13 cellular contexts compared by ENCODE assay signal in genomic region chr4:75099321-75099720, GRCh38.
DNase-seq lines count a peak whose midpoint lies in the region; ATAC-seq and TF ChIP-seq lines count a peak whose summit lies in the region.
"Had no signal": no experiment of that assay in that cellular context is flagged by ENCODE, and none has a peak within 500 bp of the region (broad histone marks: within the 10 kb centered on the region; RNA-seq: fewer than 3 reads in every experiment).

No MANE protein-coding gene starts in this region.

- no peak overlapping the region for H3K27ac Mint-ChIP-seq in glutamatergic neuron (ENCODE audit: unreplicated experiment)
- no peak overlapping the region for H3K27ac Mint-ChIP-seq in activated CD4-positive, alpha-beta T cell treated with anti-CD3 and anti-CD28 coated beads, Interleukin-2, amount 10 ng/mL, durations not matched to agents 7 days and 5 days
- no peak overlapping the region for H3K27ac Mint-ChIP-seq in stimulated activated naive CD8-positive, alpha-beta T cell treated with anti-CD3 and anti-CD28 coated beads, Interleukin-15, amount 100 ng/mL, for 72 hours
- H3K27ac Mint-ChIP-seq: activated naive CD4-positive, alpha-beta T cell treated with anti-CD3 and anti-CD28 coated beads for 36 hours; CD14-positive monocyte; natural killer cell had no signal

- DNase-seq in RPMI8226 (peak; percentile 81), glutamatergic neuron (no peak), mesenteric fat pad (ENCODE audit: low spot score) (no peak)
- DNase-seq in activated CD4-positive, alpha-beta T cell treated with anti-CD3 and anti-CD28 coated beads, Interleukin-2, amount 10 ng/mL, durations not matched to agents 7 days and 5 days = no peak
- no peak for DNase-seq in stimulated activated naive CD8-positive, alpha-beta T cell treated with anti-CD3 and anti-CD28 coated beads, Interleukin-15, amount 100 ng/mL, for 72 hours
- DNase-seq: activated naive CD4-positive, alpha-beta T cell treated with anti-CD3 and anti-CD28 coated beads for 36 hours; natural killer cell; WERI-Rb-1 had no signal

- no peak overlapping the region for H3K4me3 Mint-ChIP-seq in glutamatergic neuron (ENCODE audit: unreplicated experiment)
- H3K4me3 Mint-ChIP-seq in activated CD4-positive, alpha-beta T cell treated with anti-CD3 and anti-CD28 coated beads, Interleukin-2, amount 10 ng/mL, durations not matched to agents 7 days and 5 days = no peak overlapping the region
- H3K4me3 Mint-ChIP-seq in stimulated activated naive CD8-positive, alpha-beta T cell treated with anti-CD3 and anti-CD28 coated beads, Interleukin-15, amount 100 ng/mL, for 72 hours = no peak overlapping the region
- H3K4me3 Mint-ChIP-seq: activated naive CD4-positive, alpha-beta T cell treated with anti-CD3 and anti-CD28 coated beads for 36 hours; CD14-positive monocyte; natural killer cell had no signal

- no peaks in the 10 kb centered on the region for H3K4me1 Mint-ChIP-seq in glutamatergic neuron (ENCODE audit: low read depth, unreplicated experiment)
- H3K4me1 Mint-ChIP-seq in activated CD4-positive, alpha-beta T cell treated with anti-CD3 and anti-CD28 coated beads, Interleukin-2, amount 10 ng/mL, durations not matched to agents 7 days and 5 days = no peaks in the 10 kb centered on the region
- H3K4me1 Mint-ChIP-seq in stimulated activated naive CD8-positive, alpha-beta T cell treated with anti-CD3 and anti-CD28 coated beads, Interleukin-15, amount 100 ng/mL, for 72 hours = no peaks in the 10 kb centered on the region
- H3K4me1 Mint-ChIP-seq: CD14-positive monocyte, natural killer cell had no signal

- H3K27me3 Mint-ChIP-seq in glutamatergic neuron (ENCODE audit: unreplicated experiment) = peaks cover 3% of the 10 kb centered on the region
- H3K27me3 Mint-ChIP-seq in activated CD4-positive, alpha-beta T cell treated with anti-CD3 and anti-CD28 coated beads, Interleukin-2, amount 10 ng/mL, durations not matched to agents 7 days and 5 days = no peaks in the 10 kb centered on the region
- H3K27me3 Mint-ChIP-seq in stimulated activated naive CD8-positive, alpha-beta T cell treated with anti-CD3 and anti-CD28 coated beads, Interleukin-15, amount 100 ng/mL, for 72 hours = no peaks in the 10 kb centered on the region

- POLR2A ChIA-PET in activated CD4-positive, alpha-beta T cell treated with anti-CD3 and anti-CD28 coated beads, Interleukin-2, amount 10 ng/mL, durations not matched to agents 7 days and 5 days (lab: Charles Lee) = no interaction called here

- H3K36me3 Mint-ChIP-seq in glutamatergic neuron (ENCODE audit: unreplicated experiment) = peaks cover 26% of the 10 kb centered on the region
- H3K36me3 Mint-ChIP-seq in activated CD4-positive, alpha-beta T cell treated with anti-CD3 and anti-CD28 coated beads, Interleukin-2, amount 10 ng/mL, durations not matched to agents 7 days and 5 days (ENCODE audit: low read depth) = no peaks in the 10 kb centered on the region
- H3K36me3 Mint-ChIP-seq: CD14-positive monocyte had no signal

- H3K9me3 Mint-ChIP-seq in glutamatergic neuron (ENCODE audit: unreplicated experiment) = peaks cover 11% of the 10 kb centered on the region
- peaks cover 15% of the 10 kb centered on the region for H3K9me3 Mint-ChIP-seq in activated CD4-positive, alpha-beta T cell treated with anti-CD3 and anti-CD28 coated beads, Interleukin-2, amount 10 ng/mL, durations not matched to agents 7 days and 5 days
- H3K9me3 Mint-ChIP-seq in stimulated activated naive CD8-positive, alpha-beta T cell treated with anti-CD3 and anti-CD28 coated beads, Interleukin-15, amount 100 ng/mL, for 72 hours = peaks cover 12 to 31% of the 10 kb centered on the region in 2 donors

- ATAC-seq in GM18499 (IDR thresholded peaks at IDR 0.05; ENCODE audit: insufficient read depth, unreplicated experiment) = peak; percentile 63
- ATAC-seq in GM21367 (IDR thresholded peaks at IDR 0.05; ENCODE audit: unreplicated experiment) = peak; percentile 87
- peak; percentile 92 for ATAC-seq in HG03066 (IDR thresholded peaks at IDR 0.05; ENCODE audit: low read depth, unreplicated experiment)
- ATAC-seq in stimulated activated naive CD8-positive, alpha-beta T cell treated with anti-CD3 and anti-CD28 coated beads, Interleukin-15, amount 100 ng/mL, for 72 hours = no peak
- ATAC-seq: Panc1 had no signal

- CTCF ChIA-PET in activated CD4-positive, alpha-beta T cell treated with anti-CD3 and anti-CD28 coated beads, Interleukin-2, amount 10 ng/mL, durations not matched to agents 7 days and 5 days (lab: Charles Lee) = no interaction called here

- no peak for TF ChIP-seq CTCF in glutamatergic neuron (IDR thresholded peaks at IDR 0.05; ENCODE audit: partially characterized antibody, unreplicated experiment)
